13 cellular contexts compared by ENCODE assay signal in the genomic region with DNA sequence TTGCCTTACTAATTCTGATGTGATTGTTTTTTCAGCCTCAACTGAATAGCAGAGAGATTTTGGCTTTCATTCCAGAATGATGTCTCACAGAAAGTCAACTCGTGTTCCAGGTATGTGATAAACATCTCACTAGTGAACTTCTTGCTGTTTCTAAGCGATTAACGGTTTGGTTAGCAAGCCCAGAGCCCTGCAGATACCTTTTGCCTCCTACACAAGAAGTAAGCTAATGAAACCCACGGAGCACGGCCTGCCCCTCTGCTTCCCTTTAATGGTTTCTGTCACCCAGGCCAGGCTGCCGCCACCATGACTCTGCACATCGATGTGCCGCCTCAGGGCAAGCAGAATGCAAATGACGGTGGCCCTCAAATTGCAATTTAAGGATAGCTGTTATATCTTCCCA.
DNase-seq lines count a peak whose midpoint lies in the region; ATAC-seq and TF ChIP-seq lines count a peak whose summit lies in the region.
"Had no signal": no experiment of that assay in that cellular context is flagged by ENCODE, and none has a peak within 500 bp of the region (broad histone marks: within the 10 kb centered on the region; RNA-seq: fewer than 3 reads in every experiment).

No MANE protein-coding gene starts in this region.

- CTCF ChIA-PET in GM10248 (lab: Yijun Ruan, JAX) = interaction anchor here (1.0 to 1.4 kb wide), 2 partner anchors 11 to 14 kb away, joined by 3 read pairs; no protein-coding TSS in a partner anchor
- CTCF ChIA-PET in OCI-LY7 (lab: Charles Lee; ENCODE audit: unreplicated experiment) = no interaction called here

- H3K9me2 ChIP-seq in OCI-LY7 (ENCODE audit: insufficient read depth, low read length) = no peaks in the 10 kb centered on the region

- no peaks in the 10 kb centered on the region for H3K9me3 ChIP-seq in OCI-LY7 (ENCODE audit: low read length)
- H3K9me3 ChIP-seq: right lobe of liver, thyroid gland had no signal

- POLR2A ChIA-PET in GM10248 (lab: Yijun Ruan, JAX) (no interaction called here), OCI-LY7 (lab: Charles Lee) (interaction anchor here (1.0 to 2.0 kb wide), 3 partner anchors 17 to 47 kb away, joined by 4 to 8 read pairs (median 5); no protein-coding TSS in a partner anchor)

- no peak overlapping the region for H2AFZ ChIP-seq in OCI-LY7 (ENCODE audit: low read length)

- H3K4me3 ChIP-seq in OCI-LY7 (ENCODE audit: low read depth, low read length, poor library complexity, severe bottlenecking) = no peak overlapping the region
- H3K4me3 ChIP-seq: right lobe of liver, thyroid gland had no signal

- intact Hi-C loops in OCI-LY7 (cut with micrococcal nuclease; ENCODE audit: unreplicated experiment) = no loop called here

- DNase-seq in GM10248 (ENCODE audit: extremely low spot score) (peak; percentile 22), OCI-LY7 (ENCODE audit: low spot score) (no peak), left kidney (ENCODE audit: low read depth, low spot score) (peak; percentile 35), NCI-H1417 treated with DMSO at 0.1 percent for 48 hours (lab: John Stamatoyannopoulos, UW) (no peak), NCI-H146 (lab: John Stamatoyannopoulos, UW) (no peak), COLO668 (lab: John Stamatoyannopoulos, UW; ENCODE audit: unreplicated experiment) (no peak)
- DNase-seq in stimulated activated CD4-positive, alpha-beta T cell treated with anti-CD3 and anti-CD28 coated beads, Interleukin-12 subunit alpha, Interleukin-12 subunit beta, amount 100 ng/mL, for 4 hours = no peak
- DNase-seq: activated T-cell treated with anti-CD3 and anti-CD28 coated beads, Interleukin-2, amount 50 U/mL, for 48 hours; C1 segment of cervical spinal cord; NCI-H2107; right lobe of liver had no signal

- no peaks in the 10 kb centered on the region for H4K20me1 ChIP-seq in OCI-LY7 (ENCODE audit: insufficient read depth, low read length)

- no peaks in the 10 kb centered on the region for H3K79me2 ChIP-seq in OCI-LY7 (ENCODE audit: insufficient read depth, low read depth, low read length)

- peak overlapping the region; percentile 69 for H3K4me2 ChIP-seq in OCI-LY7 (ENCODE audit: low read length)

- H3K4me1 ChIP-seq in OCI-LY7 (ENCODE audit: insufficient read depth, low read length, poor library complexity, severe bottlenecking) = peaks cover 20% of the 10 kb centered on the region
- H3K4me1 ChIP-seq: right lobe of liver had no signal

- TF ChIP-seq CTCF in GM10248 (IDR thresholded peaks at IDR 0.05; ENCODE audit: control extremely low read depth, extremely low read depth, low read depth, missing control alignments) (no peak), OCI-LY7 (conservative IDR thresholded peaks at IDR 0.05; ENCODE audit: low read length) (no peak)

- BruUV-seq in OCI-LY7 (replicated peaks; lab: Mats Ljungman, UMichigan) = no TSS peak

- peak; percentile 58 for ATAC-seq in HG02642 (IDR thresholded peaks at IDR 0.05; ENCODE audit: poor library complexity, unreplicated experiment)
- ATAC-seq: right lobe of liver had no signal

- no peaks in the 10 kb centered on the region for H3K36me3 ChIP-seq in OCI-LY7 (ENCODE audit: insufficient read depth, low read length)
- H3K36me3 ChIP-seq: right lobe of liver, thyroid gland had no signal

- H3K27ac ChIP-seq in OCI-LY7 (ENCODE audit: low read depth, low read length, poor library complexity, severe bottlenecking) = no peak overlapping the region
- H3K27ac ChIP-seq: right lobe of liver, thyroid gland had no signal

Comparison
In these comparisons a context has a peak if more than half of its experiments do, and no peak if none do; other contexts are left out.
1. DNase-seq: peak in GM10248 (single experiment) and left kidney (single experiment); none in OCI-LY7 (single experiment), NCI-H1417 treated with DMSO at 0.1 percent for 48 hours (single experiment), NCI-H146 (single experiment), stimulated activated CD4-positive, alpha-beta T cell treated with anti-CD3 and anti-CD28 coated beads, Interleukin-12 subunit alpha, Interleukin-12 subunit beta, amount 100 ng/mL, for 4 hours (single experiment) and COLO668 (single experiment).